8 cellular contexts compared by ENCODE assay signal in genomic region chr1:26035959-26036755, GRCh38.
DNase-seq lines count a peak whose midpoint lies in the region; ATAC-seq and TF ChIP-seq lines count a peak whose summit lies in the region.

No MANE protein-coding gene starts in this region.

- peak; percentile 72 for ATAC-seq in HG02885 (IDR thresholded peaks at IDR 0.05; ENCODE audit: poor library complexity, unreplicated experiment)

- H3K4me3 ChIP-seq in coronary artery = peak overlapping the region; percentile 92

- H3K27ac ChIP-seq in 22Rv1 (peak overlapping the region; percentile 55), coronary artery (peak overlapping the region; percentile 59 to 87)

- peak; percentile 96 for TF ChIP-seq CTCF in 22Rv1 (IDR thresholded peaks at IDR 0.05)
- peak; percentile 99 for TF ChIP-seq CTCF in GM12874 (IDR thresholded peaks at IDR 0.05; ENCODE audit: insufficient read depth, low read depth, low read length)
- peak; percentile 97 for TF ChIP-seq CTCF in coronary artery (IDR thresholded peaks at IDR 0.05)

- peak; percentile 45 for DNase-seq in NCI-H2107 treated with DMSO at 0.1 percent for 48 hours (lab: John Stamatoyannopoulos, UW; ENCODE audit: unreplicated experiment)
- DNase-seq in activated CD4-positive, alpha-beta T cell treated with anti-CD3 and anti-CD28 coated beads for 48 hours = peak; percentile 82
- DNase-seq in coronary artery (ENCODE audit: low spot score) = peak; percentile 85
- peak; percentile 93 for DNase-seq in left kidney (ENCODE audit: low read depth, low spot score)
- peak; percentile 72 to 74 for DNase-seq in stimulated activated CD4-positive, alpha-beta T cell treated with anti-CD3 and anti-CD28 coated beads, Interleukin-1b, Interleukin-23, amount 100 ng/mL, for 4 hours (ENCODE audit: low read depth in 2 of 2)

Comparison
In these comparisons a context has a peak if more than half of its experiments do, and no peak if none do; other contexts are left out.
1. Peak in every context shown above with its lines: DNase-seq, ATAC-seq, H3K4me3 ChIP-seq and H3K27ac ChIP-seq.